ENCODE assay signal across 24 cellular contexts in genomic region chr7:104859754-104860426, GRCh38.
"Had no signal": no experiment of that assay in that cellular context is flagged by ENCODE, and none has a peak within 500 bp of the region (broad histone marks: within the 10 kb centered on the region; RNA-seq: fewer than 3 reads in every experiment).

No MANE protein-coding gene starts in this region.

- H3K36me3 Mint-ChIP-seq: activated naive CD8-positive, alpha-beta T cell; neural progenitor cell; type B pancreatic cell had no signal

- DNase-seq: activated CD4-positive, alpha-beta T cell treated with anti-CD3 and anti-CD28 coated beads for 1 hour; activated CD4-positive, alpha-beta T cell treated with anti-CD3 and anti-CD28 coated beads, Interleukin-2, amount 50 U/mL, for 1 hour; activated T-cell treated with anti-CD3 and anti-CD28 coated beads, Interleukin-2, amount 50 U/mL, for 24 hours; adrenal gland; cortex of kidney; endodermal cell; esophagus squamous epithelium; heart right ventricle; naive thymus-derived CD8-positive, alpha-beta T cell; posterior cingulate gyrus; sigmoid colon; stimulated activated CD4-positive, alpha-beta T cell treated with anti-CD3 and anti-CD28 coated beads, Interleukin-15, amount 100 ng/mL, for 24 hours; stimulated activated CD4-positive, alpha-beta T cell treated with anti-CD3 and anti-CD28 coated beads, Interleukin-4, amount 100 ng/mL, for 1 hour; stimulated activated naive CD4-positive, alpha-beta T cell treated with Interleukin-2 at 50 U/mL for 16 hours had no signal

- H2AFZ ChIP-seq: neural progenitor cell had no signal

- H3K4me1 ChIP-seq: adrenal gland, heart right ventricle, neural progenitor cell, vagina had no signal

- H3K27ac ChIP-seq: adrenal gland, esophagus squamous epithelium, heart right ventricle, neural progenitor cell, sigmoid colon, thoracic aorta, vagina had no signal

- H3K4me3 Mint-ChIP-seq: activated naive CD8-positive, alpha-beta T cell; activated T-cell treated with anti-CD3 and anti-CD28 coated beads, Interleukin-2, amount 50 U/mL, for 24 hours; activated T-helper 17 cell treated with anti-CD3 and anti-CD28 coated beads, Interleukin-2, amount 50 U/mL, for 72 hours; endodermal cell; naive thymus-derived CD8-positive, alpha-beta T cell; neural progenitor cell; type B pancreatic cell had no signal

- ATAC-seq: activated T-helper 17 cell treated with anti-CD3 and anti-CD28 coated beads, Interleukin-2, amount 50 U/mL, for 72 hours; heart right ventricle; naive thymus-derived CD8-positive, alpha-beta T cell had no signal

- H3K36me3 ChIP-seq: adrenal gland, esophagus squamous epithelium, heart right ventricle, neural progenitor cell, sigmoid colon, thoracic aorta, vagina had no signal

- H3K27me3 Mint-ChIP-seq: activated naive CD8-positive, alpha-beta T cell had no signal

- FAIRE-seq: astrocyte, keratinocyte had no signal

- H3K9me3 ChIP-seq: adrenal gland, esophagus squamous epithelium, vagina had no signal

- H3K27ac Mint-ChIP-seq: activated naive CD8-positive, alpha-beta T cell; activated T-cell treated with anti-CD3 and anti-CD28 coated beads, Interleukin-2, amount 50 U/mL, for 24 hours; activated T-helper 17 cell treated with anti-CD3 and anti-CD28 coated beads, Interleukin-2, amount 50 U/mL, for 72 hours; endodermal cell; neural progenitor cell; type B pancreatic cell had no signal

- H3K4me2 ChIP-seq: neural progenitor cell, smooth muscle cell had no signal

- H3K9me3 Mint-ChIP-seq: activated T-cell treated with anti-CD3 and anti-CD28 coated beads, Interleukin-2, amount 50 U/mL, for 24 hours; activated T-helper 17 cell treated with anti-CD3 and anti-CD28 coated beads, Interleukin-2, amount 50 U/mL, for 72 hours; type B pancreatic cell had no signal

- H3K4me3 ChIP-seq: adrenal gland, esophagus squamous epithelium, heart right ventricle, lung, neural progenitor cell, sigmoid colon, smooth muscle cell, thoracic aorta, vagina had no signal

- H3K9ac ChIP-seq: neural progenitor cell had no signal

- H3K27me3 ChIP-seq: adrenal gland, vagina had no signal

- H3K4me1 Mint-ChIP-seq: endodermal cell had no signal
